ENCODE assay signal across 14 cellular contexts in the genomic region with DNA sequence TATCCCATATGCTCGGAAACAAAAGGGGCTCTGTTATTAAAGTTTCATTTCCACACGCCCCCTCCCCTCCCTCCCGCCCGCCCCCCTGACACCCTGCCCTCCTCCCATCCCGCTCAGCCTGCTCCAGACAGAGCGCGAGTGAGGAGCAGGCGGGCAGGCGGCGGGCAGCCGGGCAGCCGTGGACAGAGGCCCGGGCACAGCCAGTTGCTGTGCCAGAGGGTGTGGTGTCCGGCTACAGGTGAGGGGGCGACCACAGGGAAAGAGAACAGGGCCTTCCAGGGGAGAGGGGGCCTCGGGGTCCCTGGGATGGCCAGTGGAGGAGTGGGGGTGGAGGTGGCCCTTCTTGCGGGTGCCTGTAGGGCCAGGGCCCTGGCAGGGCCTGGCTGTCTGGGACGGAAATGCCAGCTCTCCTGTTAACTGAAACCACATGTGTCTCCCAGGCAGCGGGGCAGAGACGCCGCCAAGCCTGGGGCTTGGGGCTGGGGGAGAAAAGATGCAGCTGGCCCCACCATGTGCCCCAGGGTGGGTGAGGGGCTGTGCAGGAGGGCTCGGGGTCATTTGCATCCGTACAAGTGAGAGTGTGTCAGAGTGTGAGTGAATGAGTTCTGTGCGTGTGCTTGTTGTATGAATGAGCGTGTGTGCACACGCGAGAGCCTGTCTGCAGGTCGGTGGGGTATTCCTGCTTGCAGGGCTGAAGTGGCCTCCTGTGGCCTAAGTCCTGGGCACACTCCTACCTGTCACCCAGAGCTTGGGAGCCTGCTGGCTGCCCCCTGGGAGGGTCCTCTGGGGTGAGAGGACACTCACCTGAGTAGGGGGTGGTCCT. TPM values are rescaled to one million over a fixed set of nuclear protein-coding genes. Genes with fewer than 3 reads are reported as not detected.
DNase-seq lines count a peak whose midpoint lies in the region; ATAC-seq and TF ChIP-seq lines count a peak whose summit lies in the region.
"Had no signal": no experiment of that assay in that cellular context is flagged by ENCODE, and none has a peak within 500 bp of the region (broad histone marks: within the 10 kb centered on the region; RNA-seq: fewer than 3 reads in every experiment).

No MANE protein-coding gene starts in this region.

- no TSS peak for BruUV-seq in OCI-LY7 (replicated peaks; lab: Mats Ljungman, UMichigan)

- no peak for TF ChIP-seq EP300 in sigmoid colon (IDR thresholded peaks at IDR 0.05)

- 64 to 75% methylated on average over 28 of the region's 28 CpGs for WGBS in heart right ventricle, 2 donors
- WGBS in sigmoid colon, 2 donors = 81 to 84% methylated on average over 28 of the region's 28 CpGs

- CTCF ChIA-PET in OCI-LY7 (lab: Charles Lee; ENCODE audit: unreplicated experiment) = no interaction called here

- DNase-seq in AG10803 (ENCODE audit: low read depth) (peak; percentile 56), SK-N-MC (ENCODE audit: low read depth, low spot score) (no peak), heart right ventricle (no peak), sigmoid colon (no peak), OCI-LY7 (ENCODE audit: low spot score) (no peak), NCI-H146 (lab: John Stamatoyannopoulos, UW) (no peak)
- DNase-seq in activated CD4-positive, alpha-beta T cell treated with anti-CD3 and anti-CD28 coated beads, Interleukin-2, amount 50 U/mL, for 48 hours = no peak
- DNase-seq: activated naive CD4-positive, alpha-beta T cell treated with anti-CD3 and anti-CD28 coated beads, Interleukin-2, amount 50 U/mL, for 16 hours; EL; islet precursor cell; naive thymus-derived CD4-positive, alpha-beta T cell; NCI-H1105 had no signal

- no peak overlapping the region for H2AFZ ChIP-seq in OCI-LY7 (ENCODE audit: low read length)

- H3K9me2 ChIP-seq in OCI-LY7 (ENCODE audit: insufficient read depth, low read length) = no peaks in the 10 kb centered on the region

- H3K36me3 ChIP-seq in SK-N-MC (ENCODE audit: insufficient read depth, low read length) (no peaks in the 10 kb centered on the region), heart right ventricle (no peaks in the 10 kb centered on the region), sigmoid colon (no peaks in the 10 kb centered on the region), OCI-LY7 (ENCODE audit: insufficient read depth, low read length) (no peaks in the 10 kb centered on the region)

- H4K20me1 ChIP-seq in OCI-LY7 (ENCODE audit: insufficient read depth, low read length) = no peaks in the 10 kb centered on the region

- H3K4me3 ChIP-seq in AG10803 (ENCODE audit: low read length) = no peak overlapping the region; the same call in 1 of the 2 replicates
- peak overlapping the region; percentile 76 for H3K4me3 ChIP-seq in SK-N-MC
- peak overlapping the region in 6 of 10 donors; percentile 12 to 41 (median 32) for H3K4me3 ChIP-seq in heart right ventricle
- H3K4me3 ChIP-seq in sigmoid colon = peak overlapping the region in 1 of 4 donors; percentile 6
- no peak overlapping the region for H3K4me3 ChIP-seq in OCI-LY7 (ENCODE audit: low read depth, low read length, poor library complexity, severe bottlenecking)

- POLR2A ChIA-PET in OCI-LY7 (lab: Charles Lee) = interaction anchor here (0.6 kb wide), 1 partner anchor 905 kb away, joined by 4 read pairs; no protein-coding TSS in a partner anchor

- no peaks in the 10 kb centered on the region for H3K79me2 ChIP-seq in OCI-LY7 (ENCODE audit: insufficient read depth, low read depth, low read length)

- no peak for TF ChIP-seq CTCF in AG10803 (conservative IDR thresholded peaks at IDR 0.05; ENCODE audit: low read length)
- no peak for TF ChIP-seq CTCF in heart right ventricle (IDR thresholded peaks at IDR 0.05)
- no peak for TF ChIP-seq CTCF in sigmoid colon (IDR thresholded peaks at IDR 0.05)
- TF ChIP-seq CTCF in OCI-LY7 (conservative IDR thresholded peaks at IDR 0.05; ENCODE audit: low read length) = no peak

- H3K4me1 ChIP-seq in heart right ventricle = peaks cover 34 to 99% (median 83%) of the 10 kb centered on the region in 9 donors
- peaks cover 0 to 28% (median 19%) of the 10 kb centered on the region in 4 donors for H3K4me1 ChIP-seq in sigmoid colon
- H3K4me1 ChIP-seq in OCI-LY7 (ENCODE audit: insufficient read depth, low read length, poor library complexity, severe bottlenecking) = no peaks in the 10 kb centered on the region

- H3K4me2 ChIP-seq in OCI-LY7 (ENCODE audit: low read length) = no peak overlapping the region

- H3K27ac ChIP-seq in SK-N-MC = peak overlapping the region; percentile 91
- peak overlapping the region; percentile 50 to 90 (median 82) for H3K27ac ChIP-seq in heart right ventricle
- H3K27ac ChIP-seq in sigmoid colon = peak overlapping the region; percentile 43 to 53 (median 48)
- no peak overlapping the region for H3K27ac ChIP-seq in OCI-LY7 (ENCODE audit: low read depth, low read length, poor library complexity, severe bottlenecking)

- H3K27me3 ChIP-seq in heart right ventricle = no peaks in the 10 kb centered on the region
- H3K27me3 ChIP-seq in sigmoid colon = no peaks in the 10 kb centered on the region

- peak overlapping the region; percentile 77 for H3K9ac ChIP-seq in SK-N-MC (ENCODE audit: insufficient read length)

- TF ChIP-seq POLR2A in sigmoid colon (IDR thresholded peaks at IDR 0.05) (no peak), GM18505 (IDR thresholded peaks at IDR 0.05; ENCODE audit: borderline replicate concordance, extremely low read depth, insufficient read depth, insufficient read length) (no peak)

- H3K9me3 ChIP-seq in SK-N-MC (ENCODE audit: low read depth, low read length) = no peaks in the 10 kb centered on the region
- H3K9me3 ChIP-seq in heart right ventricle = no peaks in the 10 kb centered on the region
- H3K9me3 ChIP-seq in sigmoid colon = no peaks in the 10 kb centered on the region
- H3K9me3 ChIP-seq in OCI-LY7 (ENCODE audit: low read length) = no peaks in the 10 kb centered on the region

- intact Hi-C loops in heart right ventricle (cut with DNase I) (no loop called here), sigmoid colon (cut with DNase I) (no loop called here), OCI-LY7 (cut with micrococcal nuclease; ENCODE audit: unreplicated experiment) (no loop called here)

- peak in 5 of 8 donors; percentile 14 to 51 (median 18) for ATAC-seq in heart right ventricle
- ATAC-seq in GM18505 (IDR thresholded peaks at IDR 0.05; ENCODE audit: unreplicated experiment) = no peak
- ATAC-seq: naive thymus-derived CD4-positive, alpha-beta T cell had no signal

RNA-seq across cellular contexts. Expression of a gene that starts 39.3 kb away (rescaled TPM):
- total RNA-seq in heart right ventricle = 100 to 1,000 TPM; 589 to 777 (median 703) TPM
- polyA plus RNA-seq in heart right ventricle = 100 to 1,000 TPM; 129 to 344 TPM
- total RNA-seq in sigmoid colon = 10 to 100 TPM in 2 of 4 donors, 1 to 10 TPM in 2; 7.1 to 23.5 (median 11.1) TPM
- polyA plus RNA-seq in sigmoid colon = 10 to 100 TPM; 18.6 to 30.1 (median 28.9) TPM
- not detected in 2 replicates for total RNA-seq in OCI-LY7 (2014; rRNA removed; shearing (Covaris generic))
- total RNA-seq in OCI-LY7 (2022) = 0.08 and 0.15 TPM in 2 replicates
- polyA plus RNA-seq: naive thymus-derived CD4-positive, alpha-beta T cell had no signal

RNA-seq across cellular contexts. Expression of a gene that starts 59.9 kb away (rescaled TPM):
- total RNA-seq in heart right ventricle (10 to 100 TPM in 2 of 10 donors, 1 to 10 TPM in 8; 4.5 to 12.2 (median 6.0) TPM), sigmoid colon (under 1 TPM in 2 of 4 donors, not detected in 2; 0.33 to 0.55 TPM), OCI-LY7 (2022) (not detected in 2 replicates)
- polyA plus RNA-seq in heart right ventricle (1 to 10 TPM in 1 of 2 donors, under 1 TPM in 1; 0.91 to 4.1 TPM), sigmoid colon (under 1 TPM; 0.16 to 0.92 (median 0.60) TPM)
- not detected in 2 replicates for total RNA-seq in OCI-LY7 (2014; rRNA removed; shearing (Covaris generic))
- total RNA-seq: naive thymus-derived CD4-positive, alpha-beta T cell; NCI-H460 had no signal

Comparison
In these comparisons a context has a peak if more than half of its experiments do, and no peak if none do; other contexts are left out.
1. H3K4me3 ChIP-seq: peak in SK-N-MC (single experiment) and heart right ventricle (6 of 10); none in AG10803 (single experiment) and OCI-LY7 (single experiment).
2. RNA of a gene that starts 39.3 kb away (total RNA-seq): 589 to 777 TPM in heart right ventricle; 7.1 to 23.5 TPM in sigmoid colon and 0.08 to 0.15 TPM in OCI-LY7; every median in the first group is over 10 times any median in the second.